ENCODE assay signal across 27 cellular contexts in the genomic region with DNA sequence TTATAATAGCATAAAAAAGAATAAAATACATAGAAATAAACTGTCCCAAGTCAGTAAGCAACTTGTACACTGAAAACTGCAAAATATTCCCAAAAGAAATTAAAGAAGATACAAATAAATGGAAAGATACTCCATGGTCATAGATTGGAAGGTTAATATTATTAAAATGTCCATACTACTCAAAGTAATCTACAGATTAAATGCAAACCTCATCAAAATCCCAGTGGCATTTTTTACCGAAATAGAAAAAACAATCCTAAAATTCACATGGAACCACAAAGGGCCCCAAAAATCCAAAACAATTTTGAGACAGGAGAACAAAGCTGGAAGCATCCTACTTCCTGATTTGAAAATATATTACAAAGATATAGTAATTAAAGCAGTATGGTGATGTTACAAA.
"Had no signal": no experiment of that assay in that cellular context is flagged by ENCODE, and none has a peak within 500 bp of the region (broad histone marks: within the 10 kb centered on the region; RNA-seq: fewer than 3 reads in every experiment).

No MANE protein-coding gene starts in this region.

- ATAC-seq: stimulated activated effector memory CD8-positive, alpha-beta T cell treated with anti-CD3 and anti-CD28 coated beads, Interleukin-12 subunit alpha, Interleukin-12 subunit beta, amount 100 ng/mL, for 72 hours; stimulated activated memory B cell treated with anti-CD40 and anti-IgM and Interleukin-4, amounts not matched to agents 10 μg/mL and 1 μg/mL and 100 μg/mL, for 72 hours; stimulated activated naive B cell treated with anti-CD40 and anti-IgM and Interleukin-4, amounts not matched to agents 10 μg/mL and 1 μg/mL and 100 μg/mL, for 72 hours; stimulated activated naive CD8-positive, alpha-beta T cell treated with anti-CD3 and anti-CD28 coated beads, Interleukin-15, amount 100 ng/mL, for 72 hours; stimulated activated naive CD8-positive, alpha-beta T cell treated with anti-CD3 and anti-CD28 coated beads, Interleukin-15, Interleukin-2, amounts not matched to agents 100 U/mL and 50 U/mL, for 24 hours; upper lobe of right lung had no signal

- H3K4me1 ChIP-seq: stomach, suprapubic skin, testis, thyroid gland, tibial artery, tibial nerve, transverse colon, upper lobe of left lung, upper lobe of right lung, uterus, vagina had no signal

- H3K36me3 ChIP-seq: stomach, suprapubic skin, thoracic aorta, thyroid gland, tibial artery, tibial nerve, transverse colon, upper lobe of left lung, upper lobe of right lung, vagina had no signal

- H3K27ac ChIP-seq: stomach, suprapubic skin, testis, thoracic aorta, thyroid gland, tibial artery, tibial nerve, transverse colon, upper lobe of left lung, upper lobe of right lung, uterus, vagina had no signal

- H3K4me3 ChIP-seq: stomach, suprapubic skin, testis, thoracic aorta, thyroid gland, tibial artery, tibial nerve, transverse colon, upper lobe of left lung, upper lobe of right lung, uterus, vagina had no signal

- H3K9me3 ChIP-seq: testis, thyroid gland, uterus had no signal

- DNase-seq: stimulated activated CD4-positive, alpha-beta T cell treated with anti-CD3 and anti-CD28 coated beads, Interleukin-2, amount 100 ng/mL, for 48 hours; stimulated activated CD4-positive, alpha-beta T cell treated with anti-CD3 and anti-CD28 coated beads, Interleukin-4, amount 100 ng/mL, for 1 hour; stimulated activated CD4-positive, alpha-beta T cell treated with anti-CD3 and anti-CD28 coated beads, Interleukin-4, amount 100 ng/mL, for 24 hours; stimulated activated CD4-positive, alpha-beta T cell treated with anti-CD3 and anti-CD28 coated beads, Interleukin-4, amount 100 ng/mL, for 4 hours; stimulated activated CD8-positive, alpha-beta memory T cell treated with anti-CD3 and anti-CD28 coated beads, Interleukin-4, amount 100 ng/mL, for 48 hours; stimulated activated naive B cell treated with anti-CD40 and anti-IgM and Interleukin-4, amounts not matched to agents 10 μg/mL and 1 μg/mL and 100 μg/mL, for 72 hours; stimulated activated naive CD4-positive, alpha-beta T cell; stimulated activated naive CD4-positive, alpha-beta T cell treated with Interleukin-2 at 50 U/mL for 16 hours; stimulated activated naive CD8-positive, alpha-beta T cell treated with anti-CD3 and anti-CD28 coated beads, Interleukin-15, amount 100 ng/mL, for 72 hours; stimulated activated naive CD8-positive, alpha-beta T cell treated with anti-CD3 and anti-CD28 coated beads, Interleukin-15, Interleukin-2, amounts not matched to agents 100 U/mL and 50 U/mL, for 24 hours; stomach; substantia nigra; testis; thyroid gland; tibial artery; transverse colon; trophoblast cell; upper lobe of left lung; upper lobe of right lung; uterus had no signal

- FAIRE-seq: urothelium cell line had no signal

- H3K27me3 ChIP-seq: stomach, suprapubic skin, testis, thyroid gland, tibial artery, tibial nerve, transverse colon, upper lobe of left lung, upper lobe of right lung, uterus, vagina had no signal
